In genomic region chr2:219435701-219436100, GRCh38 we compare ENCODE assay signal across 27 cellular contexts. TPM values are rescaled to one million over a fixed set of nuclear protein-coding genes. Genes with fewer than 3 reads are reported as not detected.
A peak's percentile ranks its signal among the peaks of the same experiment; 100 is the strongest.
DNase-seq lines count a peak whose midpoint lies in the region; ATAC-seq and TF ChIP-seq lines count a peak whose summit lies in the region.
"Had no signal": no experiment of that assay in that cellular context is flagged by ENCODE, and none has a peak within 500 bp of the region (broad histone marks: within the 10 kb centered on the region; RNA-seq: fewer than 3 reads in every experiment).

No MANE protein-coding gene starts in this region.

- peaks cover 2% of the 10 kb centered on the region for H3K27me3 Mint-ChIP-seq in neural progenitor cell (ENCODE audit: insufficient read depth, low read depth)

- peak overlapping the region; percentile 53 for H3K27ac Mint-ChIP-seq in neural progenitor cell
- H3K27ac Mint-ChIP-seq: activated naive CD4-positive, alpha-beta T cell treated with anti-CD3 and anti-CD28 coated beads, Interleukin-2, amount 10 ng/mL, durations not matched to agents 7 days and 5 days; activated T-helper 1 cell treated with anti-CD3 and anti-CD28 coated beads, Interleukin-12 subunit alpha, Interleukin-12 subunit beta, Interleukin-2, Interleukin-4 antibody, amounts not matched to agents 30 ng/mL and 10 ng/mL and 1 ng/mL, durations not matched to agents 14 hours and 24 hours and 36 hours; CD8-positive, alpha-beta memory T cell; naive thymus-derived CD8-positive, alpha-beta T cell had no signal

- POLR2A ChIA-PET in HEK293T (lab: Yijun Ruan, JAX): no interaction called here

- H3K27me3 ChIP-seq in NT2/D1 (ENCODE audit: insufficient read depth, insufficient read length): peaks cover 62% of the 10 kb centered on the region
- peaks cover 0 to 24% (median 0%) of the 10 kb centered on the region in 4 donors for H3K27me3 ChIP-seq in esophagus muscularis mucosa
- H3K27me3 ChIP-seq in neural progenitor cell: peaks cover 66% of the 10 kb centered on the region
- peaks cover 0 to 4% of the 10 kb centered on the region in 2 donors for H3K27me3 ChIP-seq in stomach smooth muscle (ENCODE audit: control insufficient read depth in 1 of 2, insufficient read depth in 2 of 2, low read length in 2 of 2)
- H3K27me3 ChIP-seq: BE2C had no signal

- in situ Hi-C loops in G401 (cut with HindIII; ENCODE audit: low sequenced_read_pairs): no loop called here

- H3K9ac ChIP-seq in NT2/D1 (ENCODE audit: insufficient read length, low read depth) (peak overlapping the region; percentile 78), neural progenitor cell (no peak overlapping the region), stomach smooth muscle (ENCODE audit: low read length in 2 of 2) (peak overlapping the region; percentile 74 to 87)

- no peak for TF ChIP-seq CTCF in esophagus muscularis mucosa (IDR thresholded peaks at IDR 0.05)
- TF ChIP-seq CTCF in neural progenitor cell (IDR thresholded peaks at IDR 0.05): no peak

- H3K4me1 Mint-ChIP-seq in neural progenitor cell: peaks cover 7% of the 10 kb centered on the region
- H3K4me1 Mint-ChIP-seq: activated naive CD4-positive, alpha-beta T cell treated with anti-CD3 and anti-CD28 coated beads, Interleukin-2, amount 10 ng/mL, durations not matched to agents 7 days and 5 days had no signal

- no peaks in the 10 kb centered on the region for H3K9me3 Mint-ChIP-seq in neural progenitor cell
- H3K9me3 Mint-ChIP-seq: activated naive CD4-positive, alpha-beta T cell treated with anti-CD3 and anti-CD28 coated beads, Interleukin-2, amount 10 ng/mL, durations not matched to agents 7 days and 5 days; activated T-helper 1 cell treated with anti-CD3 and anti-CD28 coated beads, Interleukin-12 subunit alpha, Interleukin-12 subunit beta, Interleukin-2, Interleukin-4 antibody, amounts not matched to agents 30 ng/mL and 10 ng/mL and 1 ng/mL, durations not matched to agents 14 hours and 24 hours and 36 hours; CD8-positive, alpha-beta memory T cell; naive thymus-derived CD8-positive, alpha-beta T cell had no signal

- H3K79me2 ChIP-seq in neural progenitor cell (ENCODE audit: low read depth): no peaks in the 10 kb centered on the region

- TF ChIP-seq EP300 in esophagus muscularis mucosa (IDR thresholded peaks at IDR 0.05): no peak

- no peak for DNase-seq in NT2/D1 (ENCODE audit: low read depth, low spot score)
- DNase-seq in esophagus muscularis mucosa (ENCODE audit: extremely low spot score): no peak
- DNase-seq in neural progenitor cell (ENCODE audit: low spot score): no peak
- no peak for DNase-seq in HEK293T (ENCODE audit: extremely low spot score)
- DNase-seq in GM19238 (ENCODE audit: insufficient read length, low spot score): no peak
- DNase-seq in G401 (ENCODE audit: low spot score): no peak
- DNase-seq: ACHN; activated CD4-positive, alpha-beta T cell treated with anti-CD3 and anti-CD28 coated beads, Interleukin-2, amount 50 U/mL, for 4 hours; activated CD8-positive, alpha-beta memory T cell treated with anti-CD3 and anti-CD28 coated beads, Interleukin-2, amount 50 U/mL, for 4 hours; activated naive CD4-positive, alpha-beta T cell treated with anti-CD3 and anti-CD28 coated beads, Interleukin-2, amount 10 ng/mL, durations not matched to agents 7 days and 5 days; BE2C; CD8-positive, alpha-beta memory T cell; colonic mucosa; left lung; naive thymus-derived CD8-positive, alpha-beta T cell; NCI-H1092; NCI-H187 treated with DMSO at 0.1 percent for 48 hours; NCI-H526 treated with DMSO at 0.1 percent for 48 hours; stimulated activated naive CD4-positive, alpha-beta T cell; T-helper 1 cell; thyroid gland had no signal

- intact Hi-C loops in esophagus muscularis mucosa (cut with DNase I): no loop called here

- no peaks in the 10 kb centered on the region for H3K36me3 Mint-ChIP-seq in neural progenitor cell
- H3K36me3 Mint-ChIP-seq: activated naive CD4-positive, alpha-beta T cell treated with anti-CD3 and anti-CD28 coated beads, Interleukin-2, amount 10 ng/mL, durations not matched to agents 7 days and 5 days; CD8-positive, alpha-beta memory T cell; naive thymus-derived CD8-positive, alpha-beta T cell had no signal

- H4K20me1 ChIP-seq in neural progenitor cell (ENCODE audit: low read depth): no peaks in the 10 kb centered on the region

- H3K36me3 ChIP-seq in NT2/D1 (ENCODE audit: insufficient read depth, insufficient read length, low read length) (no peaks in the 10 kb centered on the region), esophagus muscularis mucosa (no peaks in the 10 kb centered on the region), neural progenitor cell (no peaks in the 10 kb centered on the region), stomach smooth muscle (ENCODE audit: control insufficient read depth in 2 of 2, insufficient read depth in 2 of 2, low read length in 2 of 2) (no peaks in the 10 kb centered on the region)
- H3K36me3 ChIP-seq: BE2C, colonic mucosa, HAP-1, left lung, thyroid gland had no signal

- H3F3A ChIP-seq in neural progenitor cell (ENCODE audit: low read depth): peaks cover 12% of the 10 kb centered on the region

- peaks cover 5% of the 10 kb centered on the region for H3K4me1 ChIP-seq in NT2/D1 (ENCODE audit: insufficient read depth, insufficient read length)
- peaks cover 18 to 85% (median 80%) of the 10 kb centered on the region in 4 donors for H3K4me1 ChIP-seq in esophagus muscularis mucosa
- H3K4me1 ChIP-seq in neural progenitor cell: peaks cover 11% of the 10 kb centered on the region
- H3K4me1 ChIP-seq in stomach smooth muscle (ENCODE audit: control insufficient read depth, insufficient read depth, low read length): peaks cover 69% of the 10 kb centered on the region
- H3K4me1 ChIP-seq: colonic mucosa had no signal

- 91% methylated on average over 6 of the region's 6 CpGs for WGBS in esophagus muscularis mucosa

- no peak overlapping the region for H2AFZ ChIP-seq in neural progenitor cell (replicated peaks)

- no peak for TF ChIP-seq POLR2A in esophagus muscularis mucosa (IDR thresholded peaks at IDR 0.05; ENCODE audit: low read depth)

- peak overlapping the region; percentile 94 to 99 (median 96) for H3K27ac ChIP-seq in esophagus muscularis mucosa (replicated peaks in 1 of 4)
- H3K27ac ChIP-seq in neural progenitor cell: no peak overlapping the region
- H3K27ac ChIP-seq in stomach smooth muscle (ENCODE audit: low read length): peak overlapping the region; percentile 98
- H3K27ac ChIP-seq: left lung, thyroid gland had no signal

- H3K4me3 Mint-ChIP-seq in neural progenitor cell: peak overlapping the region; percentile 42
- H3K4me3 Mint-ChIP-seq: activated naive CD4-positive, alpha-beta T cell treated with anti-CD3 and anti-CD28 coated beads, Interleukin-2, amount 10 ng/mL, durations not matched to agents 7 days and 5 days; activated T-helper 1 cell treated with anti-CD3 and anti-CD28 coated beads, Interleukin-12 subunit alpha, Interleukin-12 subunit beta, Interleukin-2, Interleukin-4 antibody, amounts not matched to agents 30 ng/mL and 10 ng/mL and 1 ng/mL, durations not matched to agents 14 hours and 24 hours and 36 hours; CD8-positive, alpha-beta memory T cell had no signal

- H3K4me3 ChIP-seq in NT2/D1 (ENCODE audit: insufficient read length, low read depth) (no peak overlapping the region), esophagus muscularis mucosa (peak overlapping the region; percentile 53 to 63 (median 57)), neural progenitor cell (no peak overlapping the region), stomach smooth muscle (ENCODE audit: low read length in 2 of 2) (peak overlapping the region; percentile 38 to 68)
- H3K4me3 ChIP-seq: colonic mucosa, HAP-1, left lung, thyroid gland had no signal

- CTCF ChIA-PET in HEK293T (lab: Yijun Ruan, JAX): interaction anchor here (0.6 to 1.9 kb wide), 3 partner anchors 16 to 60 kb away, joined by 3 to 6 read pairs (median 3); a partner anchor contains a TSS

- H3K4me2 ChIP-seq in neural progenitor cell: no peak overlapping the region

- ATAC-seq in HG03025 (IDR thresholded peaks at IDR 0.05; ENCODE audit: low FRiP score, unreplicated experiment): no peak

- H3K9me3 ChIP-seq in NT2/D1 (ENCODE audit: insufficient read depth, low read length): no peaks in the 10 kb centered on the region
- H3K9me3 ChIP-seq in esophagus muscularis mucosa: no peaks in the 10 kb centered on the region
- H3K9me3 ChIP-seq in neural progenitor cell (ENCODE audit: low read depth): no peaks in the 10 kb centered on the region
- no peaks in the 10 kb centered on the region for H3K9me3 ChIP-seq in stomach smooth muscle (ENCODE audit: control insufficient read depth in 2 of 2, low read length in 2 of 2)
- H3K9me3 ChIP-seq: BE2C, colonic mucosa, HAP-1, left lung, thyroid gland had no signal

TF ChIP-seq in HEK293T, 16 proteins besides CTCF, POLR2A, EP300 and RAD21 (continues in another document):
- no peak for TF ChIP-seq FOXM1 (IDR thresholded peaks at IDR 0.05; ENCODE audit: borderline replicate concordance)
- TF ChIP-seq LEF1 (IDR thresholded peaks at IDR 0.05; ENCODE audit: borderline replicate concordance): no peak
- no peak for TF ChIP-seq FOXA1 (IDR thresholded peaks at IDR 0.05)
- no peak for TF ChIP-seq L3MBTL2 (conservative IDR thresholded peaks at IDR 0.05)
- TF ChIP-seq, protein P1, sequence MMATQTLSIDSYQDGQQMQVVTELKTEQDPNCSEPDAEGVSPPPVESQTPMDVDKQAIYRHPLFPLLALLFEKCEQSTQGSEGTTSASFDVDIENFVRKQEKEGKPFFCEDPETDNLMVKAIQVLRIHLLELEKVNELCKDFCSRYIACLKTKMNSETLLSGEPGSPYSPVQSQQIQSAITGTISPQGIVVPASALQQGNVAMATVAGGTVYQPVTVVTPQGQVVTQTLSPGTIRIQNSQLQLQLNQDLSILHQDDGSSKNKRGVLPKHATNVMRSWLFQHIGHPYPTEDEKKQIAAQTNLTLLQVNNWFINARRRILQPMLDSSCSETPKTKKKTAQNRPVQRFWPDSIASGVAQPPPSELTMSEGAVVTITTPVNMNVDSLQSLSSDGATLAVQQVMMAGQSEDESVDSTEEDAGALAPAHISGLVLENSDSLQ (IDR thresholded peaks at IDR 0.05): no peak
- TF ChIP-seq FOXK2 (IDR thresholded peaks at IDR 0.05): no peak
- no peak for TF ChIP-seq ZNF384 (IDR thresholded peaks at IDR 0.05)
- no peak for TF ChIP-seq CTBP1 (IDR thresholded peaks at IDR 0.05; ENCODE audit: borderline replicate concordance)
- TF ChIP-seq ELF4 (IDR thresholded peaks at IDR 0.05): no peak
- TF ChIP-seq HDGF (IDR thresholded peaks at IDR 0.05; ENCODE audit: borderline replicate concordance): no peak
- no peak for TF ChIP-seq SUZ12 (IDR thresholded peaks at IDR 0.05)

RNA-seq across cellular contexts. Expression of gene SPEG, which starts 1.1 kb away (rescaled TPM):
- 100 to 1,000 TPM; 115 to 251 (median 180) TPM for total RNA-seq in esophagus muscularis mucosa
- total RNA-seq in neural progenitor cell (ENCODE audit: low replicate concordance): 5.6 and 18.4 TPM in 2 replicates
- total RNA-seq in G401 (2014; rRNA removed; shearing (Covaris generic)): 7.7 and 11.1 TPM in 2 replicates

RNA-seq across cellular contexts. Expression of gene DES, which starts 17.5 kb away (rescaled TPM):
- total RNA-seq in esophagus muscularis mucosa: over 10,000 TPM; 19,781 to 23,770 (median 22,752) TPM
- total RNA-seq in neural progenitor cell (ENCODE audit: low replicate concordance): 0.31 TPM in 1 of 2 replicates, not detected in the other
- total RNA-seq in G401 (2014; rRNA removed; shearing (Covaris generic)): not detected in 2 replicates
- total RNA-seq: activated T-helper 1 cell treated with anti-CD3 and anti-CD28 coated beads, Interleukin-12 subunit alpha, Interleukin-12 subunit beta, Interleukin-2, Interleukin-4 antibody, amounts not matched to agents 30 ng/mL and 10 ng/mL and 1 ng/mL, durations not matched to agents 14 hours and 24 hours and 36 hours; CD8-positive, alpha-beta memory T cell; HT-29; naive thymus-derived CD8-positive, alpha-beta T cell; SK-MEL-5 had no signal

RNA-seq across cellular contexts. Expression of gene DNPEP, which starts 48.0 kb away (rescaled TPM):
- 100 to 1,000 TPM in 1 of 4 donors, 10 to 100 TPM in 3; 44.9 to 102 (median 61.6) TPM for total RNA-seq in esophagus muscularis mucosa
- 36.6 and 120 TPM in 2 replicates for total RNA-seq in neural progenitor cell (ENCODE audit: low replicate concordance)
- 65.8 and 67.4 TPM in 2 replicates for total RNA-seq in G401 (2014; rRNA removed; shearing (Covaris generic))

Comparison
In these comparisons a context has a peak if more than half of its experiments do, and no peak if none do; other contexts are left out.
1. H3K4me3 ChIP-seq: peak in esophagus muscularis mucosa (4 of 4) and stomach smooth muscle (2 of 2); none in NT2/D1 (single experiment) and neural progenitor cell (single experiment).
2. RNA of gene DES, which starts 17.5 kb away (total RNA-seq): 19,781 to 23,770 TPM in esophagus muscularis mucosa; 0.31 TPM in neural progenitor cell and not detected in G401; every median in the first group is over 1,000 times any median in the second.